Comparison of ENCODE assay signal across 8 cellular contexts in genomic region chr12:95574799-95575452, GRCh38. TPM values are rescaled to one million over a fixed set of nuclear protein-coding genes. Genes with fewer than 3 reads are reported as not detected.
DNase-seq lines count a peak whose midpoint lies in the region; ATAC-seq and TF ChIP-seq lines count a peak whose summit lies in the region.

No MANE protein-coding gene starts in this region.

- no peaks in the 10 kb centered on the region for H3K4me1 Mint-ChIP-seq in Caco-2 (ENCODE audit: low read depth, unreplicated experiment)
- peaks cover 26% of the 10 kb centered on the region for H3K4me1 Mint-ChIP-seq in stimulated activated memory B cell treated with anti-CD40 and anti-IgM and Interleukin-4, amounts not matched to agents 10 μg/mL and 1 μg/mL and 100 μg/mL, for 72 hours
- H3K4me1 Mint-ChIP-seq in CD8-positive, alpha-beta T cell (ENCODE audit: low read depth) = peaks cover 20% of the 10 kb centered on the region

- H3K9me3 ChIP-seq in Caco-2 = no peaks in the 10 kb centered on the region
- H3K9me3 ChIP-seq in CD8-positive, alpha-beta T cell (ENCODE audit: low read length) = no peaks in the 10 kb centered on the region

- DNase-seq in Caco-2 (peak in 1 of 2 experiments; percentile 50), HS-27A (ENCODE audit: low read depth) (peak; percentile 31), SK-MEL-5 (ENCODE audit: low read depth, low spot score) (peak; percentile 78), glomerular visceral epithelial cell (ENCODE audit: extremely low spot score) (peak; percentile 39)
- no peak for DNase-seq in CD8-positive, alpha-beta T cell
- no peak for DNase-seq in effector CD4-positive, alpha-beta T cell

- intact Hi-C loops in Caco-2 (cut with micrococcal nuclease; ENCODE audit: unreplicated experiment) = loop anchor here (1.0 kb wide), 1 partner anchor 41 kb away; no protein-coding TSS in a partner anchor
- intact Hi-C loops in CD8-positive, alpha-beta T cell (cut with DNase I, micrococcal nuclease) = no loop called here

- BruUV-seq in Caco-2 (replicated peaks; lab: Mats Ljungman, UMichigan) = no TSS peak

- no peak overlapping the region for H3K4me3 Mint-ChIP-seq in Caco-2 (ENCODE audit: unreplicated experiment)
- peak overlapping the region; percentile 76 for H3K4me3 Mint-ChIP-seq in stimulated activated memory B cell treated with anti-CD40 and anti-IgM and Interleukin-4, amounts not matched to agents 10 μg/mL and 1 μg/mL and 100 μg/mL, for 72 hours
- no peak overlapping the region for H3K4me3 Mint-ChIP-seq in CD8-positive, alpha-beta T cell

- H3K27me3 Mint-ChIP-seq in Caco-2 (ENCODE audit: insufficient read depth, unreplicated experiment) = no peaks in the 10 kb centered on the region
- no peaks in the 10 kb centered on the region for H3K27me3 Mint-ChIP-seq in stimulated activated memory B cell treated with anti-CD40 and anti-IgM and Interleukin-4, amounts not matched to agents 10 μg/mL and 1 μg/mL and 100 μg/mL, for 72 hours
- H3K27me3 Mint-ChIP-seq in CD8-positive, alpha-beta T cell (ENCODE audit: low read depth) = peaks cover 3% of the 10 kb centered on the region

- in situ Hi-C loops in SK-MEL-5 (cut with HindIII; ENCODE audit: low pct_unique_long_range_greater_than_20kb, low sequenced_read_pairs) = no loop called here

- H3K27me3 ChIP-seq in Caco-2 (replicated peaks; ENCODE audit: control insufficient read depth, insufficient read depth, low read length) = no peaks in the 10 kb centered on the region
- no peaks in the 10 kb centered on the region for H3K27me3 ChIP-seq in CD8-positive, alpha-beta T cell (ENCODE audit: insufficient read depth, low read length)

- H3K4me3 ChIP-seq in Caco-2 (ENCODE audit: low read depth, low read length) = no peak overlapping the region
- H3K4me3 ChIP-seq in CD8-positive, alpha-beta T cell (ENCODE audit: low read depth, low read length) = no peak overlapping the region

- H3K4me1 ChIP-seq in Caco-2 = no peaks in the 10 kb centered on the region
- H3K4me1 ChIP-seq in CD8-positive, alpha-beta T cell (ENCODE audit: insufficient read depth, low read length) = peaks cover 3% of the 10 kb centered on the region

- no peaks in the 10 kb centered on the region for H3K36me3 ChIP-seq in Caco-2 (ENCODE audit: control insufficient read depth, insufficient read depth, low read length)
- no peaks in the 10 kb centered on the region for H3K36me3 ChIP-seq in CD8-positive, alpha-beta T cell (ENCODE audit: insufficient read depth, low read length)

- TF ChIP-seq CTCF in Caco-2 (IDR thresholded peaks at IDR 0.05; ENCODE audit: insufficient read depth in 1 of 2, low read depth in 1 of 2, low read length in 1 of 2, severe bottlenecking in 1 of 2, unreplicated experiment in 1 of 2) = peak; percentile 57 to 73
- TF ChIP-seq CTCF in CD8-positive, alpha-beta T cell (IDR thresholded peaks at IDR 0.05) = no peak

- POLR2A ChIA-PET in Caco-2 (lab: Charles Lee) = no interaction called here
- POLR2A ChIA-PET in CD8-positive, alpha-beta T cell (lab: Charles Lee) = no interaction called here

- no peak overlapping the region for H3K27ac ChIP-seq in CD8-positive, alpha-beta T cell (ENCODE audit: low read depth, low read length)

- no peaks in the 10 kb centered on the region for H3K36me3 Mint-ChIP-seq in Caco-2 (ENCODE audit: insufficient read depth, unreplicated experiment)
- H3K36me3 Mint-ChIP-seq in stimulated activated memory B cell treated with anti-CD40 and anti-IgM and Interleukin-4, amounts not matched to agents 10 μg/mL and 1 μg/mL and 100 μg/mL, for 72 hours = no peaks in the 10 kb centered on the region
- H3K36me3 Mint-ChIP-seq in CD8-positive, alpha-beta T cell = no peaks in the 10 kb centered on the region

- CTCF ChIA-PET in Caco-2 (lab: Charles Lee) = interaction anchor here (0.6 to 1.8 kb wide), 19 partner anchors 9 to 423 kb away, joined by 3 to 27 read pairs (median 3); partner anchors contain the start of genes FGD6, METAP2 and VEZT
- CTCF ChIA-PET in CD8-positive, alpha-beta T cell (lab: Charles Lee) = no interaction called here

- ATAC-seq in stimulated activated memory B cell treated with anti-CD40 and anti-IgM and Interleukin-4, amounts not matched to agents 10 μg/mL and 1 μg/mL and 100 μg/mL, for 72 hours = no peak
- no peak for ATAC-seq in CD8-positive, alpha-beta T cell
- ATAC-seq in GM21367 (IDR thresholded peaks at IDR 0.05; ENCODE audit: unreplicated experiment) = no peak

- no peak overlapping the region for H3K27ac Mint-ChIP-seq in Caco-2 (ENCODE audit: unreplicated experiment)
- peak overlapping the region; percentile 90 for H3K27ac Mint-ChIP-seq in stimulated activated memory B cell treated with anti-CD40 and anti-IgM and Interleukin-4, amounts not matched to agents 10 μg/mL and 1 μg/mL and 100 μg/mL, for 72 hours
- no peak overlapping the region for H3K27ac Mint-ChIP-seq in CD8-positive, alpha-beta T cell

- H3K9me3 Mint-ChIP-seq in Caco-2 (ENCODE audit: unreplicated experiment) = no peaks in the 10 kb centered on the region
- no peaks in the 10 kb centered on the region for H3K9me3 Mint-ChIP-seq in stimulated activated memory B cell treated with anti-CD40 and anti-IgM and Interleukin-4, amounts not matched to agents 10 μg/mL and 1 μg/mL and 100 μg/mL, for 72 hours
- H3K9me3 Mint-ChIP-seq in CD8-positive, alpha-beta T cell = no peaks in the 10 kb centered on the region

RNA-seq across cellular contexts. Expression of gene USP44, which starts 23.6 kb away (rescaled TPM):
- total RNA-seq in Caco-2 (2022) = 0.14 and 0.19 TPM in 2 replicates
- total RNA-seq in SK-MEL-5 (2014; rRNA removed; shearing (Covaris generic)) = 0.21 and 0.45 TPM in 2 replicates
- 0.07 and 0.09 TPM in 2 replicates for polyA plus RNA-seq in SK-MEL-5 (2015; cell fraction: cytosol; rRNA removed)
- 0.39 TPM in 1 of 2 replicates, not detected in the other for polyA plus RNA-seq in SK-MEL-5 (2015; cell fraction: nucleus; rRNA removed)
- 1 to 10 TPM; 2.2 to 2.3 TPM for total RNA-seq in CD8-positive, alpha-beta T cell

Comparison
In these comparisons a context has a peak if more than half of its experiments do, and no peak if none do; other contexts are left out.
1. DNase-seq: peak in HS-27A (single experiment), SK-MEL-5 (single experiment) and glomerular visceral epithelial cell (single experiment); none in CD8-positive, alpha-beta T cell (0 of 7) and effector CD4-positive, alpha-beta T cell (single experiment).